14 cellular contexts compared by ENCODE assay signal in the genomic region with DNA sequence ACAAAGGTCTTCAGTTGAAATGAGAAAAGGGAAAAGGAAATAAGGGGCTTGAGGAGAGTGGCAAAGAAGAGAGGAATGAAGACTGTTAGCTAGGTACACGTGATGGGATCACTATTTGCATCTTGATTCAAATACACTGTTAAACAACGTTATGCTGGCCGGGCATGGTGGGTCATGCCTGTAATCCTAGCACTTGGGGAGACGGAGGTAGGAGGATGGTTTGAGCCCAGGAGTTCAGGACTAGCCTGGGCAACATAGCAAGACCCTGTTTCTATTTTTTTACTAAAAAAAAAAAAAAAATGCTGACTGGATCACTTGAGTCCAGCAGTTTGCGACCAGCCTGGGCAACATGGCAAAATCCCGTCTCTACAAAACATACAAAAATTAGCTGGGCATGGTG.
"Had no signal": no experiment of that assay in that cellular context is flagged by ENCODE, and none has a peak within 500 bp of the region (broad histone marks: within the 10 kb centered on the region; RNA-seq: fewer than 3 reads in every experiment).

No MANE protein-coding gene starts in this region.

- H3K27ac ChIP-seq: body of pancreas, colonic mucosa, left lung, thoracic aorta had no signal

- H3K27me3 ChIP-seq: body of pancreas, colonic mucosa, left lung had no signal

- H3K27me3 Mint-ChIP-seq: naive thymus-derived CD4-positive, alpha-beta T cell had no signal

- H3K4me3 Mint-ChIP-seq: stimulated activated effector memory CD8-positive, alpha-beta T cell treated with anti-CD3 and anti-CD28 coated beads, Interleukin-12 subunit alpha, Interleukin-12 subunit beta, amount 100 ng/mL, for 72 hours; T-helper 2 cell treated with Interferon-gamma antibody and Interleukin-4, amounts not matched to agents 5 μg/mL and 100 μg/mL, for 36 hours had no signal

- H3K27ac Mint-ChIP-seq: stimulated activated effector memory CD8-positive, alpha-beta T cell treated with anti-CD3 and anti-CD28 coated beads, Interleukin-12 subunit alpha, Interleukin-12 subunit beta, amount 100 ng/mL, for 72 hours; T-helper 2 cell treated with Interferon-gamma antibody and Interleukin-4, amounts not matched to agents 5 μg/mL and 100 μg/mL, for 36 hours had no signal

- H3K9me3 Mint-ChIP-seq: stimulated activated effector memory CD8-positive, alpha-beta T cell treated with anti-CD3 and anti-CD28 coated beads, Interleukin-12 subunit alpha, Interleukin-12 subunit beta, amount 100 ng/mL, for 72 hours; T-helper 2 cell treated with Interferon-gamma antibody and Interleukin-4, amounts not matched to agents 5 μg/mL and 100 μg/mL, for 36 hours had no signal

- DNase-seq: activated CD4-positive, CD25-positive, alpha-beta regulatory T cell; activated naive CD4-positive, alpha-beta T cell treated with anti-CD3 and anti-CD28 coated beads, Interleukin-2, amount 50 U/mL, for 16 hours; amygdala; body of pancreas; central memory CD4-positive, alpha-beta T cell; colonic mucosa; islet precursor cell; left lung; mucosa of descending colon; naive thymus-derived CD4-positive, alpha-beta T cell; retina had no signal

- H3K36me3 ChIP-seq: colonic mucosa had no signal

- H3K9me3 ChIP-seq: colonic mucosa, left lung, mucosa of descending colon, thoracic aorta had no signal

- ATAC-seq: body of pancreas; left lung; mucosa of descending colon; naive thymus-derived CD4-positive, alpha-beta T cell; stimulated activated effector memory CD8-positive, alpha-beta T cell treated with anti-CD3 and anti-CD28 coated beads, Interleukin-12 subunit alpha, Interleukin-12 subunit beta, amount 100 ng/mL, for 72 hours had no signal

- H3K4me3 ChIP-seq: body of pancreas, colonic mucosa, mucosa of descending colon, thoracic aorta had no signal
